13 cellular contexts compared by ENCODE assay signal in the genomic region with DNA sequence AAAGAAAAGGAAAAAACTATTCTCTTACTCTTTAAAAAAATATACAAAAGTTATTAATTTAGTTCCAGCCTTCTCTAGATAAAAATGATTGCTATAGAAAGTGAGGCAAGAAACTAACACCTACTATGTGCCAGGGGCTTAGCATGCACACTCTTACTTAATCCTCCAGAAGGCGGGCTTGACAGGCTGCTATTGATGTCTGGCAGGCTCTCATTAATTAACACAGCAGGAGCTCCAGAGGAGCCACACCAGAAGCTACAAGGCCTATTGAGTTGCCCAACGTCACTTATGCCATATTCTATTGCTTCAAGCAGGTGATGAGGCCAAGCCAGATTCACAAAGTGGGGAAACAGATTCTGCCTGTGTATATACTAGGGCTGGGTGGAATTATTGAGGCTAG. TPM values are rescaled to one million over a fixed set of nuclear protein-coding genes. Genes with fewer than 3 reads are reported as not detected.
DNase-seq lines count a peak whose midpoint lies in the region; ATAC-seq, FAIRE-seq and TF ChIP-seq lines count a peak whose summit lies in the region.
"Had no signal": no experiment of that assay in that cellular context is flagged by ENCODE, and none has a peak within 500 bp of the region (broad histone marks: within the 10 kb centered on the region; RNA-seq: fewer than 3 reads in every experiment).

No MANE protein-coding gene starts in this region.

- no peaks in the 10 kb centered on the region for H3K9me3 Mint-ChIP-seq in activated T-cell treated with anti-CD3 and anti-CD28 coated beads, Interleukin-2, amount 50 U/mL, for 24 hours

- H3K36me3 Mint-ChIP-seq in activated T-cell treated with anti-CD3 and anti-CD28 coated beads, Interleukin-2, amount 50 U/mL, for 24 hours (ENCODE audit: low read depth): no peaks in the 10 kb centered on the region

- no peak for TF ChIP-seq CTCF in VCaP (conservative IDR thresholded peaks at IDR 0.05)

- no peaks in the 10 kb centered on the region for H3K27me3 Mint-ChIP-seq in activated T-cell treated with anti-CD3 and anti-CD28 coated beads, Interleukin-2, amount 50 U/mL, for 24 hours

- intact Hi-C loops in Right ventricle myocardium superior (cut with DNase I) (no loop called here), cardiac septum (cut with DNase I) (no loop called here)

- no peak for DNase-seq in Right ventricle myocardium superior
- no peak for DNase-seq in cardiac septum (ENCODE audit: low spot score)
- DNase-seq in mesenteric fat pad (ENCODE audit: low spot score): peak; percentile 22
- DNase-seq in urothelium cell line (ENCODE audit: low spot score): no peak
- no peak for DNase-seq in activated T-cell treated with anti-CD3 and anti-CD28 coated beads, Interleukin-2, amount 50 U/mL, for 24 hours
- DNase-seq in SHP77 (lab: John Stamatoyannopoulos, UW): no peak
- DNase-seq in stimulated activated naive CD4-positive, alpha-beta T cell treated with Interleukin-2 at 50 U/mL for 16 hours (lab: John Stamatoyannopoulos, UW): no peak
- DNase-seq: ACHN, occipital lobe, spleen, testis had no signal

- H3K4me3 Mint-ChIP-seq in activated T-cell treated with anti-CD3 and anti-CD28 coated beads, Interleukin-2, amount 50 U/mL, for 24 hours: no peak overlapping the region

- peak overlapping the region; percentile 85 for H3K27ac ChIP-seq in VCaP
- H3K27ac ChIP-seq: testis had no signal

- peaks cover 10% of the 10 kb centered on the region for H3K4me1 Mint-ChIP-seq in activated T-cell treated with anti-CD3 and anti-CD28 coated beads, Interleukin-2, amount 50 U/mL, for 24 hours (ENCODE audit: low read depth)

- ATAC-seq in Right ventricle myocardium superior (ENCODE audit: poor library complexity): peak; percentile 15
- ATAC-seq: HCT116 had no signal

- no peak overlapping the region for H3K27ac Mint-ChIP-seq in activated T-cell treated with anti-CD3 and anti-CD28 coated beads, Interleukin-2, amount 50 U/mL, for 24 hours

- no peak for FAIRE-seq in urothelium cell line (lab: Jason Lieb, UNC)

RNA-seq across cellular contexts. Expression of a gene that starts 54.6 kb away (rescaled TPM):
- total RNA-seq in Right ventricle myocardium superior: 55.5 TPM
- total RNA-seq in cardiac septum: 53.0 TPM
- 74.6 TPM for total RNA-seq in mesenteric fat pad
